In genomic region chr21:37371041-37371397, GRCh38 we compare ENCODE assay signal across 1 cellular context.
A peak's percentile ranks its signal among the peaks of the same experiment; 100 is the strongest.
TF ChIP-seq lines count a peak whose summit lies in the region.

No MANE protein-coding gene starts in this region.

TF ChIP-seq in K562, 482 proteins besides CTCF, POLR2A, EP300 and RAD21 (continued from another document):
- TF ChIP-seq ARID3A (IDR thresholded peaks at IDR 0.05; ENCODE audit: borderline replicate concordance, low read depth, low read length) (0 out of 2 replicates have a peak, but pooled peaks have one; percentile 11), L3MBTL2 (IDR thresholded peaks at IDR 0.05) (no peak), EGR1 (conservative IDR thresholded peaks at IDR 0.05) (0 out of 2 replicates have a peak, but pooled peaks have one; percentile 0), ZNF217 (CRISPR knock-in tag; IDR thresholded peaks at IDR 0.05) (no peak), CHD4 (IDR thresholded peaks at IDR 0.05; ENCODE audit: insufficient read depth, insufficient replicate concordance, low read depth, low read length, poor library complexity, severe bottlenecking) (peak; percentile 41)
